In genomic region chr12:123858176-123858575, GRCh38 we compare ENCODE assay signal across 6 cellular contexts.
"Had no signal": no experiment of that assay in that cellular context is flagged by ENCODE, and none has a peak within 500 bp of the region (broad histone marks: within the 10 kb centered on the region; RNA-seq: fewer than 3 reads in every experiment).

No MANE protein-coding gene starts in this region.

- H3K27ac Mint-ChIP-seq: IgD-negative memory B cell had no signal

- ATAC-seq: HepG2, K562 had no signal

- DNase-seq: IMR-90, KBM-7, KG1 had no signal
